9 cellular contexts compared by ENCODE assay signal in the genomic region with DNA sequence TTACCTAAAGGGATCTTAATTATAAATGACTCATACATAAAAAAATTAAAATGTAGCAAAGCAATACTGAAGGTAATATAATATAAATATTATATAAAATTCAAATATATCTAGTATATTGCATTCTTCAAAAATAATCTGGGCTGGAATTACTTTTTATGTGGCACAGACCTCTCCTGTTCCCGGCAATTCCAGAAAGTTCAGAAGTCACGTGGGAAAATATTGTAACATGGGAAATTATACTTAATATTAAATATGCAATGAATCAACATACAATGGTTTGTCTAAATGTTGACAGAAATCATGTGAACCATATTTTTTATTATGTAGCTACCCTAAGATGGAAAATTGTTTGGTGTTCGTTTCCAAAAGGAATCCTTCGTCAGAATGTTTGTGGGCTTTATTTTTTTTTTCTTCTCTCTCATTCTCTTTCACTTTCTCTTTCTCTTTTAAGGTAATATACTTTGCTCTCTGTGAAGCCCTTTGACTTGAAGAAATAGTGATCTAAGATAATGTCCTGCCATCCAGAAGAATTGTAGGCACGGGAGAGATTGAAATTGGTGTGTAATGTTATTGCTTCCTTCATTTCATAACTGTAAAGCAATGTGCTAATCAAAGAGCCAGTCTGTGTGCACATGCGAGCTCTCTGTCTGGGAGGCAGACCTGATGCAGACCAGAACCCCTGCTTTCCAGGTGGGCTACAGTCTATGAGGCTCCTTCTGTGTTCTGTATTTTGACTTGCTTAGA.
DNase-seq lines count a peak whose midpoint lies in the region.
"Had no signal": no experiment of that assay in that cellular context is flagged by ENCODE, and none has a peak within 500 bp of the region (broad histone marks: within the 10 kb centered on the region; RNA-seq: fewer than 3 reads in every experiment).

No MANE protein-coding gene starts in this region.

- no peak overlapping the region for H4K91ac ChIP-seq in neuronal stem cell (ENCODE audit: low read depth, low read length, poor library complexity)

- H3K36me3 ChIP-seq in neuronal stem cell (replicated peaks in 1 of 2; ENCODE audit: control insufficient read depth in 2 of 2, insufficient read depth in 2 of 2, low read length in 2 of 2) = no peaks in the 10 kb centered on the region

- no peaks in the 10 kb centered on the region for H3K27me3 ChIP-seq in neuronal stem cell (ENCODE audit: control insufficient read depth in 3 of 3, insufficient read depth in 3 of 3, low read depth in 1 of 3, low read length in 3 of 3)

- H2BK15ac ChIP-seq in neuronal stem cell (ENCODE audit: low read length) = no peak overlapping the region

- no peak overlapping the region for H3K4me2 ChIP-seq in neuronal stem cell (ENCODE audit: insufficient read depth, low read length, poor library complexity, severe bottlenecking)

- no peak overlapping the region for H3K9ac ChIP-seq in neuronal stem cell (ENCODE audit: low read depth, low read length, poor library complexity)

- no peak overlapping the region for H2BK12ac ChIP-seq in neuronal stem cell (ENCODE audit: low read length)

- no peak overlapping the region for H2BK5ac ChIP-seq in neuronal stem cell (ENCODE audit: low read length)

- no peak overlapping the region for H2AK5ac ChIP-seq in neuronal stem cell (ENCODE audit: low read depth, low read length)

- H3K4ac ChIP-seq in neuronal stem cell (ENCODE audit: low read length) = no peak overlapping the region

- H2BK120ac ChIP-seq in neuronal stem cell (ENCODE audit: low read depth, low read length) = no peak overlapping the region

- H3K4me3 ChIP-seq in neuronal stem cell (ENCODE audit: low read length in 2 of 2) = no peak overlapping the region

- no peak overlapping the region for H3K27ac ChIP-seq in neuronal stem cell (replicated peaks; ENCODE audit: low read length)
- H3K27ac ChIP-seq: epithelial cell of prostate had no signal

- no peak overlapping the region for H3K14ac ChIP-seq in neuronal stem cell (ENCODE audit: low read length)

- DNase-seq in DMS114 treated with DMSO at 0.1 percent for 48 hours (lab: John Stamatoyannopoulos, UW; ENCODE audit: unreplicated experiment) = peak; percentile 68
- DNase-seq in HT1080 (ENCODE audit: low read depth) = peak; percentile 17
- DNase-seq in brain pericyte (ENCODE audit: low read depth, low spot score) = peak; percentile 2
- no peak for DNase-seq in neuronal stem cell (ENCODE audit: low spot score)
- no peak for DNase-seq in RPMI8226
- no peak for DNase-seq in inferior parietal cortex (ENCODE audit: extremely low spot score)
- no peak for DNase-seq in amygdala (lab: John Stamatoyannopoulos, UW)
- DNase-seq in NCI-H2171 treated with DMSO at 0.1 percent for 48 hours (lab: John Stamatoyannopoulos, UW) = no peak

- H2AFZ ChIP-seq in neuronal stem cell (ENCODE audit: low read length) = peak overlapping the region; percentile 42

- H3K18ac ChIP-seq in neuronal stem cell (ENCODE audit: low read length) = no peak overlapping the region

- no peak overlapping the region for H3K23ac ChIP-seq in neuronal stem cell (ENCODE audit: low read depth, low read length, poor library complexity)

- no peak overlapping the region for H4K8ac ChIP-seq in neuronal stem cell (ENCODE audit: low read depth, low read length)

- no CpG with 5 or more reads among the region's 6 CpGs for whole genome bisulfite sequencing in neuronal stem cell (ENCODE audit: extremely low coverage in 2 of 2, insufficient read length in 2 of 2, insufficient replicate concordance in 1 of 2), 2 donors

- no peaks in the 10 kb centered on the region for H3K79me1 ChIP-seq in neuronal stem cell (ENCODE audit: low read depth, low read length)

- H3K4me1 ChIP-seq in neuronal stem cell (ENCODE audit: control insufficient read depth in 2 of 2, insufficient read depth in 1 of 2, low read depth in 1 of 2, low read length in 2 of 2) = peaks cover 3 to 17% of the 10 kb centered on the region in 2 donors

- no peaks in the 10 kb centered on the region for H3K9me3 ChIP-seq in neuronal stem cell (replicated peaks in 1 of 2; ENCODE audit: control insufficient read depth in 2 of 2, insufficient read depth in 1 of 2, low read depth in 1 of 2, low read length in 2 of 2)

Comparison
In these comparisons a context has a peak if more than half of its experiments do, and no peak if none do; other contexts are left out.
1. DNase-seq: peak in DMS114 treated with DMSO at 0.1 percent for 48 hours (single experiment), HT1080 (single experiment) and brain pericyte (single experiment); none in neuronal stem cell (single experiment), RPMI8226 (single experiment), inferior parietal cortex (single experiment), amygdala (0 of 56) and NCI-H2171 treated with DMSO at 0.1 percent for 48 hours (single experiment).